In genomic region chr16:56317998-56318912, GRCh38 we compare ENCODE assay signal across 8 cellular contexts.
DNase-seq lines count a peak whose midpoint lies in the region; TF ChIP-seq lines count a peak whose summit lies in the region.

No MANE protein-coding gene starts in this region.

- H3K79me2 ChIP-seq in trophoblast cell (ENCODE audit: control insufficient read depth, insufficient read depth, low read length, poor library complexity), result no peaks in the 10 kb centered on the region

- no peak overlapping the region for H3K4ac ChIP-seq in trophoblast cell (ENCODE audit: low read depth, low read length)

- H3K9me3 ChIP-seq in adipocyte (ENCODE audit: control insufficient read depth, low read length) (peaks cover 4% of the 10 kb centered on the region), trophoblast cell (ENCODE audit: insufficient read depth, low read depth, low read length) (no peaks in the 10 kb centered on the region), transverse colon (no peaks in the 10 kb centered on the region)

- H3K4me3 ChIP-seq in adipocyte (ENCODE audit: low read length) (peak overlapping the region; percentile 58), trophoblast cell (ENCODE audit: low read depth, low read length) (no peak overlapping the region), transverse colon (peak overlapping the region in 1 of 4 donors; percentile 21)

- H3K18ac ChIP-seq in trophoblast cell (ENCODE audit: low read length), result no peak overlapping the region

- WGBS in trophoblast cell (ENCODE audit: extremely low coverage, insufficient coverage, insufficient read length), result no CpG with 5 or more reads among the region's 29 CpGs
- 16 to 71% methylated on average over 1 to 27 of the region's 29 CpGs for WGBS in transverse colon (ENCODE audit: low coverage in 1 of 2), 2 donors

- H2BK120ac ChIP-seq in trophoblast cell (ENCODE audit: insufficient read depth, low read length, poor library complexity), result no peak overlapping the region

- H3K14ac ChIP-seq in trophoblast cell (ENCODE audit: low read length), result no peak overlapping the region

- in situ Hi-C loops in transverse colon (cut with MboI; ENCODE audit: low pct_ligation_motif_present in 1 of 4, low pct_unique_long_range_greater_than_20kb in 1 of 4, low sequenced_read_pairs in 3 of 4), result loop anchor here (5.0 to 25.0 kb wide), 5 partner anchors 273 to 376 kb away; no protein-coding TSS in a partner anchor

- H3K36me3 ChIP-seq in adipocyte (ENCODE audit: control insufficient read depth, insufficient read depth, low read length, severe bottlenecking) (no peaks in the 10 kb centered on the region), trophoblast cell (ENCODE audit: control insufficient read depth in 1 of 2, insufficient read depth in 2 of 2, low read length in 2 of 2) (no peaks in the 10 kb centered on the region), transverse colon (no peaks in the 10 kb centered on the region)

- H2BK12ac ChIP-seq in trophoblast cell (ENCODE audit: low read length), result peak overlapping the region; percentile 28

- H4K8ac ChIP-seq in trophoblast cell (ENCODE audit: low read depth, low read length), result no peak overlapping the region

- peak overlapping the region; percentile 28 for H4K91ac ChIP-seq in trophoblast cell (ENCODE audit: low read depth, low read length)

- H3K27ac ChIP-seq in trophoblast cell (ENCODE audit: low read depth, low read length), result no peak overlapping the region
- H3K27ac ChIP-seq in transverse colon, result peak overlapping the region in 1 of 4 donors; percentile 26

- TF ChIP-seq EP300 in transverse colon (IDR thresholded peaks at IDR 0.05; ENCODE audit: low read depth), result no peak

- DNase-seq in ELR (ENCODE audit: low read depth), result peak; percentile 67
- DNase-seq in GOT3 (lab: John Stamatoyannopoulos, UW), result peak; percentile 46
- peak; percentile 73 for DNase-seq in LoVo (ENCODE audit: low spot score)
- DNase-seq in T follicular helper cell (ENCODE audit: low read depth), result peak; percentile 58
- DNase-seq in adipocyte (ENCODE audit: low read depth), result peak; percentile 88
- DNase-seq in cardiac septum (ENCODE audit: low spot score), result peak; percentile 91
- DNase-seq in trophoblast cell, result peak; percentile 66 to 83
- peak; percentile 80 for DNase-seq in transverse colon

- H2AK5ac ChIP-seq in trophoblast cell (ENCODE audit: low read length), result no peak overlapping the region

- H3K23ac ChIP-seq in trophoblast cell (ENCODE audit: low read length), result no peak overlapping the region

- H4K12ac ChIP-seq in trophoblast cell (ENCODE audit: low read depth, low read length), result no peak overlapping the region

- H3K27me3 ChIP-seq in adipocyte (replicated peaks; ENCODE audit: control insufficient read depth, insufficient read depth, low read length) (peaks cover 35% of the 10 kb centered on the region), trophoblast cell (ENCODE audit: insufficient read depth, low read length) (no peaks in the 10 kb centered on the region), transverse colon (no peaks in the 10 kb centered on the region)

- TF ChIP-seq POLR2A in transverse colon (IDR thresholded peaks at IDR 0.05), result no peak

- H3K4me2 ChIP-seq in trophoblast cell (ENCODE audit: low read length), result peak overlapping the region; percentile 63

- H3K4me1 ChIP-seq in adipocyte (ENCODE audit: control insufficient read depth, insufficient read depth, low read length) (peaks cover 3% of the 10 kb centered on the region), trophoblast cell (ENCODE audit: control insufficient read depth in 1 of 2, insufficient read depth in 2 of 2, low read length in 2 of 2) (peaks cover 0 to 3% of the 10 kb centered on the region in 2 experiments), transverse colon (peaks cover 0 to 10% (median 3%) of the 10 kb centered on the region in 4 donors)

- peak; percentile 91 to 94 (median 93) for TF ChIP-seq CTCF in transverse colon (IDR thresholded peaks at IDR 0.05)

- H3K9ac ChIP-seq in adipocyte (ENCODE audit: low read length) (peak overlapping the region; percentile 29), trophoblast cell (ENCODE audit: low read length) (no peak overlapping the region)

- H3K79me1 ChIP-seq in trophoblast cell (ENCODE audit: low read length), result no peaks in the 10 kb centered on the region

- H2AFZ ChIP-seq in trophoblast cell (ENCODE audit: insufficient read depth, low read length, poor library complexity), result no peak overlapping the region

- intact Hi-C loops in cardiac septum (cut with DNase I) (loop anchor here (2.0 to 5.0 kb wide), 3 partner anchors 126 to 373 kb away; partner anchors contain the start of gene GNAO1), transverse colon (cut with DNase I; ENCODE audit: low total_unique reads) (loop anchor here (1.0 kb wide), 1 partner anchor 374 kb away; no protein-coding TSS in a partner anchor)

- no peak overlapping the region for H2BK5ac ChIP-seq in trophoblast cell (ENCODE audit: low read depth, low read length, poor library complexity)
